In genomic region chr14:71551291-71551955, GRCh38 we compare ENCODE assay signal across 13 cellular contexts.
DNase-seq lines count a peak whose midpoint lies in the region; ATAC-seq and TF ChIP-seq lines count a peak whose summit lies in the region.
"Had no signal": no experiment of that assay in that cellular context is flagged by ENCODE, and none has a peak within 500 bp of the region (broad histone marks: within the 10 kb centered on the region; RNA-seq: fewer than 3 reads in every experiment).

No MANE protein-coding gene starts in this region.

- H3K27me3 ChIP-seq in WERI-Rb-1 (ENCODE audit: insufficient read depth, low read depth, severe bottlenecking), result no peaks in the 10 kb centered on the region
- no peaks in the 10 kb centered on the region for H3K27me3 ChIP-seq in foreskin keratinocyte
- H3K27me3 ChIP-seq: ascending aorta, BE2C had no signal

- no peaks in the 10 kb centered on the region for H3K9me3 Mint-ChIP-seq in activated naive CD8-positive, alpha-beta T cell (ENCODE audit: low read depth)
- H3K9me3 Mint-ChIP-seq in activated naive CD8-positive, alpha-beta T cell treated with anti-CD3 and anti-CD28 coated beads for 36 hours, result peaks cover 2% of the 10 kb centered on the region
- no peaks in the 10 kb centered on the region for H3K9me3 Mint-ChIP-seq in stimulated activated naive B cell treated with anti-CD40 and anti-IgM and Interleukin-4, amounts not matched to agents 10 μg/mL and 1 μg/mL and 100 μg/mL, for 72 hours
- H3K9me3 Mint-ChIP-seq in osteocyte (ENCODE audit: unreplicated experiment), result no peaks in the 10 kb centered on the region

- H3K27me3 Mint-ChIP-seq in activated naive CD8-positive, alpha-beta T cell, result no peaks in the 10 kb centered on the region
- H3K27me3 Mint-ChIP-seq in activated naive CD8-positive, alpha-beta T cell treated with anti-CD3 and anti-CD28 coated beads for 36 hours, result no peaks in the 10 kb centered on the region
- no peaks in the 10 kb centered on the region for H3K27me3 Mint-ChIP-seq in stimulated activated naive B cell treated with anti-CD40 and anti-IgM and Interleukin-4, amounts not matched to agents 10 μg/mL and 1 μg/mL and 100 μg/mL, for 72 hours
- no peaks in the 10 kb centered on the region for H3K27me3 Mint-ChIP-seq in osteocyte (ENCODE audit: unreplicated experiment)

- H3K4me3 Mint-ChIP-seq in activated naive CD8-positive, alpha-beta T cell, result no peak overlapping the region
- H3K4me3 Mint-ChIP-seq in activated naive CD8-positive, alpha-beta T cell treated with anti-CD3 and anti-CD28 coated beads for 36 hours, result no peak overlapping the region
- no peak overlapping the region for H3K4me3 Mint-ChIP-seq in stimulated activated naive B cell treated with anti-CD40 and anti-IgM and Interleukin-4, amounts not matched to agents 10 μg/mL and 1 μg/mL and 100 μg/mL, for 72 hours
- H3K4me3 Mint-ChIP-seq in osteocyte (ENCODE audit: unreplicated experiment), result no peak overlapping the region

- no peaks in the 10 kb centered on the region for H3K4me1 ChIP-seq in foreskin keratinocyte

- peak overlapping the region; percentile 4 for H3K27ac Mint-ChIP-seq in activated naive CD8-positive, alpha-beta T cell
- H3K27ac Mint-ChIP-seq in activated naive CD8-positive, alpha-beta T cell treated with anti-CD3 and anti-CD28 coated beads for 36 hours, result no peak overlapping the region
- H3K27ac Mint-ChIP-seq in stimulated activated naive B cell treated with anti-CD40 and anti-IgM and Interleukin-4, amounts not matched to agents 10 μg/mL and 1 μg/mL and 100 μg/mL, for 72 hours, result peak overlapping the region; percentile 59
- H3K27ac Mint-ChIP-seq in osteocyte (ENCODE audit: unreplicated experiment), result no peak overlapping the region

- peak; percentile 25 for ATAC-seq in foreskin keratinocyte
- no peak for ATAC-seq in stimulated activated naive B cell treated with anti-CD40 and anti-IgM and Interleukin-4, amounts not matched to agents 10 μg/mL and 1 μg/mL and 100 μg/mL, for 72 hours (replicated peaks)
- ATAC-seq: K562 had no signal

- no peaks in the 10 kb centered on the region for H3K9me3 ChIP-seq in WERI-Rb-1 (ENCODE audit: severe bottlenecking)
- H3K9me3 ChIP-seq: ascending aorta, BE2C had no signal

- TF ChIP-seq CTCF in WERI-Rb-1 (IDR thresholded peaks at IDR 0.05; ENCODE audit: low read depth, low read length) (no peak), foreskin keratinocyte (conservative IDR thresholded peaks at IDR 0.05) (no peak), osteocyte (IDR thresholded peaks at IDR 0.05) (no peak)

- no peak overlapping the region for H3K4me3 ChIP-seq in WERI-Rb-1 (ENCODE audit: low read depth, low read length)
- H3K4me3 ChIP-seq: ascending aorta, K562 had no signal

- peak overlapping the region; percentile 55 for H3K27ac ChIP-seq in WERI-Rb-1
- H3K27ac ChIP-seq in foreskin keratinocyte, result no peak overlapping the region
- H3K27ac ChIP-seq: ascending aorta had no signal

- peaks cover 58% of the 10 kb centered on the region for H3K4me1 Mint-ChIP-seq in activated naive CD8-positive, alpha-beta T cell (ENCODE audit: low read depth)
- peaks cover 47% of the 10 kb centered on the region for H3K4me1 Mint-ChIP-seq in activated naive CD8-positive, alpha-beta T cell treated with anti-CD3 and anti-CD28 coated beads for 36 hours
- H3K4me1 Mint-ChIP-seq in stimulated activated naive B cell treated with anti-CD40 and anti-IgM and Interleukin-4, amounts not matched to agents 10 μg/mL and 1 μg/mL and 100 μg/mL, for 72 hours, result peaks cover 29 to 60% of the 10 kb centered on the region in 2 donors
- H3K4me1 Mint-ChIP-seq in osteocyte (ENCODE audit: unreplicated experiment), result peaks cover 7% of the 10 kb centered on the region

- no peak for DNase-seq in activated naive CD8-positive, alpha-beta T cell treated with anti-CD3 and anti-CD28 coated beads for 36 hours
- peak; percentile 48 for DNase-seq in WERI-Rb-1
- peak; percentile 38 to 45 for DNase-seq in foreskin keratinocyte
- DNase-seq in stimulated activated naive B cell treated with anti-CD40 and anti-IgM and Interleukin-4, amounts not matched to agents 10 μg/mL and 1 μg/mL and 100 μg/mL, for 72 hours, result no peak
- DNase-seq in LoVo (ENCODE audit: low spot score), result no peak
- DNase-seq in stimulated activated CD4-positive, alpha-beta T cell treated with anti-CD3 and anti-CD28 coated beads, Interleukin-2, amount 100 ng/mL, for 48 hours, result no peak
- no peak for DNase-seq in osteocyte (ENCODE audit: extremely low spot score, unreplicated experiment)
- DNase-seq: BE2C; mesendoderm; stimulated activated naive CD4-positive, alpha-beta T cell treated with Interleukin-2 at 50 U/mL for 16 hours had no signal

- H3K36me3 Mint-ChIP-seq in activated naive CD8-positive, alpha-beta T cell, result peaks cover 10% of the 10 kb centered on the region
- H3K36me3 Mint-ChIP-seq in activated naive CD8-positive, alpha-beta T cell treated with anti-CD3 and anti-CD28 coated beads for 36 hours, result peaks cover 3% of the 10 kb centered on the region
- peaks cover 8 to 34% of the 10 kb centered on the region in 2 donors for H3K36me3 Mint-ChIP-seq in stimulated activated naive B cell treated with anti-CD40 and anti-IgM and Interleukin-4, amounts not matched to agents 10 μg/mL and 1 μg/mL and 100 μg/mL, for 72 hours
- H3K36me3 Mint-ChIP-seq in osteocyte (ENCODE audit: unreplicated experiment), result peaks cover 8% of the 10 kb centered on the region

- no peaks in the 10 kb centered on the region for H3K36me3 ChIP-seq in WERI-Rb-1
- H3K36me3 ChIP-seq: ascending aorta, BE2C had no signal

Comparison
In these comparisons a context has a peak if more than half of its experiments do, and no peak if none do; other contexts are left out.
1. H3K27ac Mint-ChIP-seq: peak in activated naive CD8-positive, alpha-beta T cell (single experiment) and stimulated activated naive B cell treated with anti-CD40 and anti-IgM and Interleukin-4, amounts not matched to agents 10 μg/mL and 1 μg/mL and 100 μg/mL, for 72 hours (single experiment); none in activated naive CD8-positive, alpha-beta T cell treated with anti-CD3 and anti-CD28 coated beads for 36 hours (single experiment) and osteocyte (single experiment).
2. DNase-seq: peak in WERI-Rb-1 (single experiment) and foreskin keratinocyte (2 of 2); none in activated naive CD8-positive, alpha-beta T cell treated with anti-CD3 and anti-CD28 coated beads for 36 hours (single experiment), stimulated activated naive B cell treated with anti-CD40 and anti-IgM and Interleukin-4, amounts not matched to agents 10 μg/mL and 1 μg/mL and 100 μg/mL, for 72 hours (single experiment), LoVo (single experiment), stimulated activated CD4-positive, alpha-beta T cell treated with anti-CD3 and anti-CD28 coated beads, Interleukin-2, amount 100 ng/mL, for 48 hours (0 of 2) and osteocyte (single experiment).